In the genomic region with DNA sequence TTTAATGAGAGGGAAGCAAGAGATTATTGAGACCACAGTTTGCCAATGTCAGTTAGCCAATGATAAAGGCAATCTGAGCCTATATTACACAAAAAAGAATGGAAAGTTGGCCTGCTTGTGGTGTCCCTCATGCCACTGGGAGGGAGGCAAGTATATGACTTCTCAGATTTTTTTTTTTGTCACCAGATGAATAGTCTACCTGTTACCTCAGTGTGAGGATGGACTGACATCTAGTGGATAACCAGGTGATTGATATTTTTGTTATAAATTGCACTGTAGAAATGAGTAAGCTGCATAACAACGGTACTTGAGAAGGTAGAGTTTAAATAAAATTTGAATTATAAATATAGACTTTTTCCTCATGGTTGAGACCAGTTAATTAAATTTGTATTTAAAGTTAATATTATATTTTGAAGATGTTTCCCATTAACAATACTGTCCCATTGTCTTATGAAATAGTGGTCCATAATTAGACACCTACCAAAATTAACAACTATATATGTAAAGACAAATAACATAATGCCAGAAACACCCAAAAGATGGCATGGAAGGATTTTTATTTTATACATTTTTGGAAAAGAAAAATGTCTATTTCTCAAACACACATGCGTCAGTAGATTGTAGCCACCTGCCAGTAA, we compare ENCODE assay signal across 9 cellular contexts.
A peak's percentile ranks its signal among the peaks of the same experiment; 100 is the strongest.
DNase-seq lines count a peak whose midpoint lies in the region; ATAC-seq and TF ChIP-seq lines count a peak whose summit lies in the region.
"Had no signal": no experiment of that assay in that cellular context is flagged by ENCODE, and none has a peak within 500 bp of the region (broad histone marks: within the 10 kb centered on the region; RNA-seq: fewer than 3 reads in every experiment).

No MANE protein-coding gene starts in this region.

- no peaks in the 10 kb centered on the region for H3K36me3 ChIP-seq in left ventricle myocardium inferior
- H3K36me3 ChIP-seq in right atrium auricular region, result no peaks in the 10 kb centered on the region
- no peaks in the 10 kb centered on the region for H3K36me3 ChIP-seq in PC-3 (ENCODE audit: low read depth, low read length)

- intact Hi-C loops in left ventricle myocardium inferior (cut with micrococcal nuclease) (loop anchor here (10.0 kb wide), 1 partner anchor 357 kb away; no protein-coding TSS in a partner anchor), PC-3 (cut with micrococcal nuclease) (loop anchor here (1.0 kb wide), 3 partner anchors 162 to 364 kb away; no protein-coding TSS in a partner anchor), sciatic nerve (cut with DNase I) (no loop called here)

- no peak overlapping the region for H3K9ac ChIP-seq in PC-3 (ENCODE audit: low read length)

- H3K9me2 ChIP-seq in PC-3 (replicated peaks; ENCODE audit: low read length), result no peaks in the 10 kb centered on the region

- H3K27ac ChIP-seq in left ventricle myocardium inferior (replicated peaks) (no peak overlapping the region), right atrium auricular region (no peak overlapping the region), PC-3 (ENCODE audit: low read length) (no peak overlapping the region)
- H3K27ac ChIP-seq: HL-60 had no signal

- no peaks in the 10 kb centered on the region for H3K79me2 ChIP-seq in PC-3 (ENCODE audit: low read length)

- H3F3A ChIP-seq in PC-3 (ENCODE audit: low read length, unreplicated experiment), result no peaks in the 10 kb centered on the region

- H3K4me3 ChIP-seq in left ventricle myocardium inferior, result no peak overlapping the region
- no peak overlapping the region for H3K4me3 ChIP-seq in right atrium auricular region
- H3K4me3 ChIP-seq in PC-3 (ENCODE audit: low read length), result no peak overlapping the region
- no peak overlapping the region for H3K4me3 ChIP-seq in fibroblast of mammary gland (ENCODE audit: control insufficient read depth, low read depth, low read length)

- H3K27me3 ChIP-seq in left ventricle myocardium inferior (ENCODE audit: low read depth), result peaks cover 13% of the 10 kb centered on the region
- no peaks in the 10 kb centered on the region for H3K27me3 ChIP-seq in right atrium auricular region
- no peaks in the 10 kb centered on the region for H3K27me3 ChIP-seq in PC-3 (ENCODE audit: low read length)

- H3K4me2 ChIP-seq in PC-3 (ENCODE audit: low read length), result no peak overlapping the region

- CTCF ChIA-PET in PC-3 (lab: Charles Lee), result interaction anchor here (0.6 to 1.2 kb wide), 8 partner anchors 34 to 636 kb away, joined by 3 to 8 read pairs (median 4); no protein-coding TSS in a partner anchor

- DNase-seq in left ventricle myocardium inferior (no peak), right atrium auricular region (ENCODE audit: low spot score) (no peak), PC-3 (peak; percentile 76), fibroblast of mammary gland (ENCODE audit: low read depth) (peak; percentile 74), sciatic nerve (ENCODE audit: low spot score) (no peak)
- DNase-seq in stimulated activated CD4-positive, alpha-beta T cell treated with anti-CD3 and anti-CD28 coated beads, Interleukin-15, amount 100 ng/mL, for 24 hours, result no peak

- TF ChIP-seq CTCF in left ventricle myocardium inferior (IDR thresholded peaks at IDR 0.05; ENCODE audit: borderline replicate concordance) (peak; percentile 72), right atrium auricular region (IDR thresholded peaks at IDR 0.05) (peak in 1 of 2 donors; percentile 65), PC-3 (conservative IDR thresholded peaks at IDR 0.05; ENCODE audit: low read depth, low read length) (peak; percentile 91), fibroblast of mammary gland (conservative IDR thresholded peaks at IDR 0.05; ENCODE audit: control insufficient read depth, insufficient read depth, low read depth, low read length) (peak; percentile 69)

- H2AFZ ChIP-seq in PC-3 (ENCODE audit: low read length), result no peak overlapping the region

- H3K9me3 ChIP-seq in left ventricle myocardium inferior (replicated peaks) (no peaks in the 10 kb centered on the region), right atrium auricular region (no peaks in the 10 kb centered on the region), PC-3 (ENCODE audit: low read length) (no peaks in the 10 kb centered on the region)

- no TSS peak for BruUV-seq in PC-3 (replicated peaks; lab: Mats Ljungman, UMichigan)

- ATAC-seq in HG02885 (IDR thresholded peaks at IDR 0.05; ENCODE audit: poor library complexity, unreplicated experiment), result peak; percentile 76
- ATAC-seq in PC-3, result peak; percentile 64
- ATAC-seq in sciatic nerve, result peak; percentile 53
- ATAC-seq in HG03135 (IDR thresholded peaks at IDR 0.05; ENCODE audit: unreplicated experiment), result no peak

- H4K20me1 ChIP-seq in PC-3 (ENCODE audit: low read length), result no peaks in the 10 kb centered on the region

- POLR2A ChIA-PET in PC-3 (lab: Charles Lee; ENCODE audit: unreplicated experiment), result no interaction called here

- H3K4me1 ChIP-seq in left ventricle myocardium inferior, result no peaks in the 10 kb centered on the region
- no peaks in the 10 kb centered on the region for H3K4me1 ChIP-seq in right atrium auricular region
- H3K4me1 ChIP-seq in PC-3 (ENCODE audit: insufficient read depth, low read length), result no peaks in the 10 kb centered on the region

Comparison
In these comparisons a context has a peak if more than half of its experiments do, and no peak if none do; other contexts are left out.
1. DNase-seq: peak in PC-3 (single experiment) and fibroblast of mammary gland (single experiment); none in left ventricle myocardium inferior (single experiment), right atrium auricular region (single experiment), sciatic nerve (single experiment) and stimulated activated CD4-positive, alpha-beta T cell treated with anti-CD3 and anti-CD28 coated beads, Interleukin-15, amount 100 ng/mL, for 24 hours (single experiment).